ENCODE assay signal across 10 cellular contexts in the genomic region with DNA sequence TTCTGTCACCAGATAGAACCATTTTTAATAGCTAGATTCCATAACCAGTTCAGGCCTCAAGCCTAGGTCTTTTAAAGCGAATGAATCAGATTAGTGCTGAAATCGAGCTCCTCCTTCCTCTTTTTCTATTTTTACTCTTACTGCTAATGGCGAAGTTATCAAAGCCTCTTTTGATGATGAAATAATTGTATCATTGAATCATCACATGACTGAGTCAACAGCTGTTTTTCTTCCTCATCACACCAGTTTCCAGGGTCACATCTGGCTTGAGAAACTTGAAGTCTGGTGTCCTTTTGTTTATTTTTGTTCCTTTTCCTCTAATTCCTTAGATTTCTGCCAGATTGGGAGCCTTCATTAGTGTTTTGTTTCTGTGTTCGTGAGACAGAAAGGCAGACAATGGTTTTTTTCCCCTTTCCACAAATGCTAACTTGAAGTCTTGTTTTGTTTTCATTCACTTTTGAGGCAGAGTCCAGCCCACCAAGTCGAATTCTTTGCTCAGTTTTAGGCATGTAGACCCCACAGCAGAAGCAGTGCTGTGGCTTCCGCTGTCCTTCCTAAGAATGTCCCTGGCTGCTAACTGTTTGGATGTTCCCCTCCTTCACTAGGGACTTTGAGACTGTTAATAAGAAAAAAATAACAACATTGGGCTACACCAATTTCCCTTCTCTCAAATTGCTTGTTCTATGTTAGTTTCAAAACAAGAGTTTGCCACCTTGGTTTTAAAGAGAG. TPM values are rescaled to one million over a fixed set of nuclear protein-coding genes. Genes with fewer than 3 reads are reported as not detected.
A peak's percentile ranks its signal among the peaks of the same experiment; 100 is the strongest.
DNase-seq lines count a peak whose midpoint lies in the region; ATAC-seq and TF ChIP-seq lines count a peak whose summit lies in the region.
"Had no signal": no experiment of that assay in that cellular context is flagged by ENCODE, and none has a peak within 500 bp of the region (broad histone marks: within the 10 kb centered on the region; RNA-seq: fewer than 3 reads in every experiment).

No MANE protein-coding gene starts in this region.

- no peaks in the 10 kb centered on the region for H3K36me3 ChIP-seq in sigmoid colon
- no peaks in the 10 kb centered on the region for H3K36me3 ChIP-seq in CD8-positive, alpha-beta memory T cell (ENCODE audit: insufficient read depth, low read length)

- WGBS in sigmoid colon, 2 donors, result 54 to 78% methylated on average over 6 of the region's 6 CpGs

- no peak overlapping the region for H3K4me3 ChIP-seq in sigmoid colon
- no peak overlapping the region for H3K4me3 ChIP-seq in CD8-positive, alpha-beta memory T cell (ENCODE audit: low read length)

- CTCF ChIA-PET in activated B cell treated with CpG ODN at 0.5 μM for 24 hours (lab: Charles Lee), result interaction anchor here (0.9 kb wide), 1 partner anchor 59 kb away, joined by 4 read pairs; no protein-coding TSS in a partner anchor
- CTCF ChIA-PET in CD8-positive, alpha-beta memory T cell (lab: Charles Lee), result no interaction called here

- peaks cover 7% of the 10 kb centered on the region for H3K4me1 Mint-ChIP-seq in activated B cell treated with CpG ODN at 0.5 μM for 24 hours
- H3K4me1 Mint-ChIP-seq in activated T-helper 17 cell treated with anti-CD3 and anti-CD28 coated beads, Interleukin-2, amount 50 U/mL, for 72 hours, result no peaks in the 10 kb centered on the region
- H3K4me1 Mint-ChIP-seq in CD8-positive, alpha-beta memory T cell, result no peaks in the 10 kb centered on the region
- H3K4me1 Mint-ChIP-seq: central memory CD8-positive, alpha-beta T cell had no signal

- POLR2A ChIA-PET in activated B cell treated with CpG ODN at 0.5 μM for 24 hours (lab: Charles Lee), result interaction anchor here (1.0 kb wide), 1 partner anchor 22 kb away, joined by 3 read pairs; no protein-coding TSS in a partner anchor
- POLR2A ChIA-PET in CD8-positive, alpha-beta memory T cell (lab: Charles Lee), result no interaction called here

- ATAC-seq in activated B cell treated with CpG ODN at 0.5 μM for 24 hours (ENCODE audit: low read depth), result peak; percentile 28
- ATAC-seq in activated T-helper 17 cell treated with anti-CD3 and anti-CD28 coated beads, Interleukin-2, amount 50 U/mL, for 72 hours (replicated peaks), result no peak
- ATAC-seq in activated naive CD4-positive, alpha-beta T cell treated with anti-CD3 and anti-CD28 coated beads, Interleukin-2, amount 50 U/mL, for 72 hours, result no peak

- H3K9me3 Mint-ChIP-seq in activated B cell treated with CpG ODN at 0.5 μM for 24 hours, result no peaks in the 10 kb centered on the region
- no peaks in the 10 kb centered on the region for H3K9me3 Mint-ChIP-seq in activated T-helper 17 cell treated with anti-CD3 and anti-CD28 coated beads, Interleukin-2, amount 50 U/mL, for 72 hours
- no peaks in the 10 kb centered on the region for H3K9me3 Mint-ChIP-seq in activated naive CD4-positive, alpha-beta T cell treated with anti-CD3 and anti-CD28 coated beads, Interleukin-2, amount 50 U/mL, for 72 hours
- no peaks in the 10 kb centered on the region for H3K9me3 Mint-ChIP-seq in CD8-positive, alpha-beta memory T cell
- H3K9me3 Mint-ChIP-seq: central memory CD8-positive, alpha-beta T cell had no signal

- H3K9me3 ChIP-seq in sigmoid colon, result no peaks in the 10 kb centered on the region
- H3K9me3 ChIP-seq in CD8-positive, alpha-beta memory T cell (ENCODE audit: low read length), result no peaks in the 10 kb centered on the region

- H3K27me3 ChIP-seq in sigmoid colon, result no peaks in the 10 kb centered on the region
- no peaks in the 10 kb centered on the region for H3K27me3 ChIP-seq in CD8-positive, alpha-beta memory T cell (ENCODE audit: insufficient read depth, low read length, poor library complexity, severe bottlenecking)

- TF ChIP-seq CTCF in activated B cell treated with CpG ODN at 0.5 μM for 24 hours (IDR thresholded peaks at IDR 0.05), result no peak
- no peak for TF ChIP-seq CTCF in sigmoid colon (IDR thresholded peaks at IDR 0.05)

- intact Hi-C loops in activated B cell treated with CpG ODN at 0.5 μM for 24 hours (cut with micrococcal nuclease), result no loop called here
- intact Hi-C loops in sigmoid colon (cut with DNase I), result no loop called here

- peaks cover 21% of the 10 kb centered on the region for H3K27me3 Mint-ChIP-seq in activated B cell treated with CpG ODN at 0.5 μM for 24 hours
- peaks cover 31% of the 10 kb centered on the region for H3K27me3 Mint-ChIP-seq in activated T-helper 17 cell treated with anti-CD3 and anti-CD28 coated beads, Interleukin-2, amount 50 U/mL, for 72 hours
- peaks cover 25 to 58% of the 10 kb centered on the region in 2 donors for H3K27me3 Mint-ChIP-seq in CD8-positive, alpha-beta memory T cell

- H3K36me3 Mint-ChIP-seq in activated B cell treated with CpG ODN at 0.5 μM for 24 hours (ENCODE audit: low read depth), result no peaks in the 10 kb centered on the region
- H3K36me3 Mint-ChIP-seq in activated T-helper 17 cell treated with anti-CD3 and anti-CD28 coated beads, Interleukin-2, amount 50 U/mL, for 72 hours (ENCODE audit: low read depth), result no peaks in the 10 kb centered on the region
- no peaks in the 10 kb centered on the region for H3K36me3 Mint-ChIP-seq in activated naive CD4-positive, alpha-beta T cell treated with anti-CD3 and anti-CD28 coated beads, Interleukin-2, amount 50 U/mL, for 72 hours
- H3K36me3 Mint-ChIP-seq in CD8-positive, alpha-beta memory T cell, result no peaks in the 10 kb centered on the region

- H3K27ac Mint-ChIP-seq in activated B cell treated with CpG ODN at 0.5 μM for 24 hours, result peak overlapping the region; percentile 19
- no peak overlapping the region for H3K27ac Mint-ChIP-seq in activated T-helper 17 cell treated with anti-CD3 and anti-CD28 coated beads, Interleukin-2, amount 50 U/mL, for 72 hours
- no peak overlapping the region for H3K27ac Mint-ChIP-seq in activated naive CD4-positive, alpha-beta T cell treated with anti-CD3 and anti-CD28 coated beads, Interleukin-2, amount 50 U/mL, for 72 hours
- peak overlapping the region in 2 of 8 donors; percentile 39 to 56 for H3K27ac Mint-ChIP-seq in CD8-positive, alpha-beta memory T cell

- TF ChIP-seq EP300 in sigmoid colon (IDR thresholded peaks at IDR 0.05), result peak in 3 of 4 donors; percentile 29 to 48 (median 40)

- peaks cover 0 to 55% (median 46%) of the 10 kb centered on the region in 4 donors for H3K4me1 ChIP-seq in sigmoid colon
- H3K4me1 ChIP-seq in CD8-positive, alpha-beta memory T cell (ENCODE audit: insufficient read depth, low read length), result no peaks in the 10 kb centered on the region

- peak; percentile 80 for DNase-seq in EL
- no peak for DNase-seq in activated B cell treated with CpG ODN at 0.5 μM for 24 hours
- peak; percentile 80 for DNase-seq in globus pallidus (ENCODE audit: low spot score)
- DNase-seq in sigmoid colon, result peak; percentile 72
- DNase-seq in activated naive CD4-positive, alpha-beta T cell treated with anti-CD3 and anti-CD28 coated beads, Interleukin-2, amount 50 U/mL, for 72 hours (ENCODE audit: low spot score in 2 of 2), result no peak
- DNase-seq in CD8-positive, alpha-beta memory T cell, result no peak
- DNase-seq in SW 1271 (lab: John Stamatoyannopoulos, UW), result no peak
- DNase-seq: stimulated activated CD4-positive, alpha-beta T cell treated with anti-CD3 and anti-CD28 coated beads, Interleukin-4, amount 100 ng/mL, for 1 hour had no signal

- H3K27ac ChIP-seq in sigmoid colon, result peak overlapping the region; percentile 60 to 88 (median 75)
- H3K27ac ChIP-seq in CD8-positive, alpha-beta memory T cell (ENCODE audit: low read depth, low read length), result no peak overlapping the region

- no peak for TF ChIP-seq POLR2A in sigmoid colon (IDR thresholded peaks at IDR 0.05)

- no peak overlapping the region for H3K4me3 Mint-ChIP-seq in activated B cell treated with CpG ODN at 0.5 μM for 24 hours
- no peak overlapping the region for H3K4me3 Mint-ChIP-seq in activated T-helper 17 cell treated with anti-CD3 and anti-CD28 coated beads, Interleukin-2, amount 50 U/mL, for 72 hours
- no peak overlapping the region for H3K4me3 Mint-ChIP-seq in CD8-positive, alpha-beta memory T cell
- H3K4me3 Mint-ChIP-seq: central memory CD8-positive, alpha-beta T cell had no signal

RNA-seq across cellular contexts. Expression of gene FMOD, which starts 51.9 kb away (rescaled TPM):
- total RNA-seq in activated B cell treated with CpG ODN at 0.5 μM for 24 hours (not detected in 2 replicates), sigmoid colon (10 to 100 TPM; 32.9 to 64.5 (median 40.4) TPM)
- 10 to 100 TPM in 2 of 3 donors, 1 to 10 TPM in 1; 9.5 to 30.6 (median 17.5) TPM for polyA plus RNA-seq in sigmoid colon
- under 1 TPM in 1 of 2 donors, not detected in 1; 0.26 TPM for total RNA-seq in activated T-helper 17 cell treated with anti-CD3 and anti-CD28 coated beads, Interleukin-2, amount 50 U/mL, for 72 hours
- total RNA-seq in activated naive CD4-positive, alpha-beta T cell treated with anti-CD3 and anti-CD28 coated beads, Interleukin-2, amount 50 U/mL, for 72 hours, result 1 to 10 TPM in 1 of 2 donors, under 1 TPM in 1; 0.68 to 1.4 TPM
- total RNA-seq in CD8-positive, alpha-beta memory T cell, result 1 to 10 TPM in 1 of 2 experiments, under 1 TPM in 1; 0.51 to 1.2 TPM
- polyA plus RNA-seq in CD8-positive, alpha-beta memory T cell, result not detected

Comparison
In these comparisons a context has a peak if more than half of its experiments do, and no peak if none do; other contexts are left out.
1. DNase-seq: peak in EL (single experiment), globus pallidus (single experiment) and sigmoid colon (single experiment); none in activated B cell treated with CpG ODN at 0.5 μM for 24 hours (single experiment), activated naive CD4-positive, alpha-beta T cell treated with anti-CD3 and anti-CD28 coated beads, Interleukin-2, amount 50 U/mL, for 72 hours (0 of 2), CD8-positive, alpha-beta memory T cell (0 of 5) and SW 1271 (0 of 2).
2. RNA of gene FMOD, which starts 51.9 kb away (total RNA-seq): 32.9 to 64.5 TPM in sigmoid colon; 0.68 to 1.4 TPM in activated naive CD4-positive, alpha-beta T cell treated with anti-CD3 and anti-CD28 coated beads, Interleukin-2, amount 50 U/mL, for 72 hours, 0.51 to 1.2 TPM in CD8-positive, alpha-beta memory T cell, 0.26 TPM in activated T-helper 17 cell treated with anti-CD3 and anti-CD28 coated beads, Interleukin-2, amount 50 U/mL, for 72 hours and not detected in activated B cell treated with CpG ODN at 0.5 μM for 24 hours; every median in the first group is over 10 times any median in the second.